ENCODE assay signal across 15 cellular contexts in genomic region chr5:34411470-34412346, GRCh38.
DNase-seq lines count a peak whose midpoint lies in the region; ATAC-seq and TF ChIP-seq lines count a peak whose summit lies in the region.
"Had no signal": no experiment of that assay in that cellular context is flagged by ENCODE, and none has a peak within 500 bp of the region (broad histone marks: within the 10 kb centered on the region; RNA-seq: fewer than 3 reads in every experiment).

No MANE protein-coding gene starts in this region.

- H3K9me3 ChIP-seq in smooth muscle cell (replicated peaks; ENCODE audit: low read depth), result no peaks in the 10 kb centered on the region
- H3K9me3 ChIP-seq: adrenal gland, heart right ventricle had no signal

- peaks cover 36% of the 10 kb centered on the region for H3K4me1 ChIP-seq in smooth muscle cell (ENCODE audit: low read depth)
- H3K4me1 ChIP-seq: adrenal gland, parathyroid adenoma had no signal

- no peak for ATAC-seq in GM21423 (IDR thresholded peaks at IDR 0.05; ENCODE audit: unreplicated experiment)

- H3K36me3 ChIP-seq in smooth muscle cell (ENCODE audit: low read depth), result no peaks in the 10 kb centered on the region
- H3K36me3 ChIP-seq: adrenal gland, heart right ventricle had no signal

- H3K27me3 Mint-ChIP-seq in glutamatergic neuron (ENCODE audit: unreplicated experiment), result no peaks in the 10 kb centered on the region

- H4K20me1 ChIP-seq in smooth muscle cell (ENCODE audit: low read depth), result no peaks in the 10 kb centered on the region

- H3K4me3 Mint-ChIP-seq in glutamatergic neuron (ENCODE audit: unreplicated experiment), result peak overlapping the region; percentile 17
- H3K4me3 Mint-ChIP-seq: IgD-negative memory B cell, memory B cell had no signal

- H3K79me2 ChIP-seq in smooth muscle cell (ENCODE audit: low read depth), result no peaks in the 10 kb centered on the region
- H3K79me2 ChIP-seq: parathyroid adenoma had no signal

- H2AFZ ChIP-seq in smooth muscle cell (ENCODE audit: low read depth), result no peak overlapping the region
- H2AFZ ChIP-seq: parathyroid adenoma had no signal

- H3K9ac ChIP-seq in smooth muscle cell (ENCODE audit: low read depth), result no peak overlapping the region
- H3K9ac ChIP-seq: parathyroid adenoma had no signal

- H3K36me3 Mint-ChIP-seq in glutamatergic neuron (ENCODE audit: unreplicated experiment), result no peaks in the 10 kb centered on the region
- H3K36me3 Mint-ChIP-seq: IgD-negative memory B cell, memory B cell had no signal

- no peak overlapping the region for H3K27ac ChIP-seq in smooth muscle cell (ENCODE audit: low read depth)
- H3K27ac ChIP-seq: adrenal gland, heart right ventricle, parathyroid adenoma had no signal

- peaks cover 9% of the 10 kb centered on the region for H3K4me1 Mint-ChIP-seq in glutamatergic neuron (ENCODE audit: low read depth, unreplicated experiment)
- H3K4me1 Mint-ChIP-seq: IgD-negative memory B cell, memory B cell had no signal

- peak; percentile 6 for DNase-seq in NCI-H2029 (lab: John Stamatoyannopoulos, UW)
- DNase-seq in NCI-H2029 treated with DMSO at 0.1 percent for 48 hours (lab: John Stamatoyannopoulos, UW), result no peak
- DNase-seq in NCI-H446 treated with DMSO at 0.1 percent for 48 hours (lab: John Stamatoyannopoulos, UW), result peak; percentile 77
- peak; percentile 41 for DNase-seq in glutamatergic neuron
- DNase-seq in smooth muscle cell (lab: John Stamatoyannopoulos, UW; ENCODE audit: unreplicated experiment), result no peak
- DNase-seq in activated CD4-positive, alpha-beta T cell treated with anti-CD3 and anti-CD28 coated beads, Interleukin-2, amount 50 U/mL, for 1 hour, result no peak
- no peak for DNase-seq in stimulated activated CD4-positive, alpha-beta T cell treated with anti-CD3 and anti-CD28 coated beads, Interleukin-4, amount 100 ng/mL, for 1 hour
- DNase-seq: activated CD8-positive, alpha-beta memory T cell treated with anti-CD3 and anti-CD28 coated beads, Interleukin-2, amount 50 U/mL, for 48 hours; adrenal gland; NCI-H2081 treated with DMSO at 0.1 percent for 48 hours had no signal

- H3K27ac Mint-ChIP-seq in glutamatergic neuron (ENCODE audit: unreplicated experiment), result peak overlapping the region; percentile 88
- H3K27ac Mint-ChIP-seq: IgD-negative memory B cell, memory B cell had no signal

- H3K4me3 ChIP-seq in smooth muscle cell, result no peak overlapping the region
- H3K4me3 ChIP-seq: adrenal gland, heart right ventricle had no signal

- peaks cover 3% of the 10 kb centered on the region for H3K9me3 Mint-ChIP-seq in glutamatergic neuron (ENCODE audit: unreplicated experiment)
- H3K9me3 Mint-ChIP-seq: memory B cell had no signal

- TF ChIP-seq CTCF in glutamatergic neuron (IDR thresholded peaks at IDR 0.05; ENCODE audit: partially characterized antibody, unreplicated experiment), result no peak
- no peak for TF ChIP-seq CTCF in smooth muscle cell (IDR thresholded peaks at IDR 0.05; ENCODE audit: borderline replicate concordance, insufficient read depth, poor library complexity, severe bottlenecking)

- no peaks in the 10 kb centered on the region for H3K27me3 ChIP-seq in smooth muscle cell (ENCODE audit: low read depth)
- H3K27me3 ChIP-seq: adrenal gland had no signal

- H3K4me2 ChIP-seq in smooth muscle cell, result peak overlapping the region; percentile 34

- H3F3A ChIP-seq in smooth muscle cell (ENCODE audit: low read depth), result no peaks in the 10 kb centered on the region

Comparison
In these comparisons a context has a peak if more than half of its experiments do, and no peak if none do; other contexts are left out.
1. DNase-seq: peak in NCI-H2029 (single experiment), NCI-H446 treated with DMSO at 0.1 percent for 48 hours (single experiment) and glutamatergic neuron (single experiment); none in NCI-H2029 treated with DMSO at 0.1 percent for 48 hours (single experiment), smooth muscle cell (single experiment), activated CD4-positive, alpha-beta T cell treated with anti-CD3 and anti-CD28 coated beads, Interleukin-2, amount 50 U/mL, for 1 hour (single experiment) and stimulated activated CD4-positive, alpha-beta T cell treated with anti-CD3 and anti-CD28 coated beads, Interleukin-4, amount 100 ng/mL, for 1 hour (single experiment).